Comparison of ENCODE assay signal across 8 cellular contexts in genomic region chr5:157265714-157266285, GRCh38. TPM values are rescaled to one million over a fixed set of nuclear protein-coding genes. Genes with fewer than 3 reads are reported as not detected.
A peak's percentile ranks its signal among the peaks of the same experiment; 100 is the strongest.
DNase-seq lines count a peak whose midpoint lies in the region; ATAC-seq and TF ChIP-seq lines count a peak whose summit lies in the region.

Gene CYFIP2 (plus strand): TSS chr5:157266123. CDS start chr5:157285362, 19,239 bp downstream.

- H3K36me3 ChIP-seq in Caco-2 (ENCODE audit: control insufficient read depth, insufficient read depth, low read length) (no peaks in the 10 kb centered on the region), stomach (no peaks in the 10 kb centered on the region)

- DNase-seq in Caco-2 (peak in 1 of 2 experiments; percentile 66), OCI-M1 (lab: John Stamatoyannopoulos, UW) (peak; percentile 5), activated T-helper 1 cell treated with Interleukin-2 at 50 U/mL for 16 hours (ENCODE audit: low read depth) (peak; percentile 84), fibroblast of pulmonary artery (ENCODE audit: low read depth) (no peak), neural crest cell (ENCODE audit: low read depth, low spot score) (peak; percentile 55), stomach (peak; percentile 76)

- H3K27me3 Mint-ChIP-seq in Caco-2 (ENCODE audit: insufficient read depth, unreplicated experiment) (peaks cover 17% of the 10 kb centered on the region), neural crest cell (ENCODE audit: low read depth) (peaks cover 16% of the 10 kb centered on the region)

- H3K27ac Mint-ChIP-seq in Caco-2 (ENCODE audit: unreplicated experiment) (no peak within 1 kb of the TSS), neural crest cell (ENCODE audit: unreplicated experiment) (peak within 1 kb of the TSS; percentile 98)

- TF ChIP-seq EP300 in stomach (IDR thresholded peaks at IDR 0.05): no peak

- TF ChIP-seq POLR2A in stomach (IDR thresholded peaks at IDR 0.05): no peak

- POLR2A ChIA-PET in Caco-2 (lab: Charles Lee): interaction anchor here (0.5 kb wide), 1 partner anchor 18 kb away, joined by 3 read pairs; no protein-coding TSS in a partner anchor

- H3K9me3 ChIP-seq in Caco-2 (no peaks in the 10 kb centered on the region), stomach (no peaks in the 10 kb centered on the region)

- H3K4me3 Mint-ChIP-seq in Caco-2 (ENCODE audit: unreplicated experiment) (peak within 1 kb of the TSS; percentile 83), neural crest cell (peak within 1 kb of the TSS; percentile 98)

- ATAC-seq in GM19455 (IDR thresholded peaks at IDR 0.05; ENCODE audit: unreplicated experiment): peak; percentile 85
- peak; percentile 62 for ATAC-seq in HG03565 (IDR thresholded peaks at IDR 0.05; ENCODE audit: unreplicated experiment)

- BruUV-seq in Caco-2 (replicated peaks; lab: Mats Ljungman, UMichigan): no TSS peak

- H3K27ac ChIP-seq in stomach: peak within 1 kb of the TSS; percentile 73 to 87 (median 85)

- CTCF ChIA-PET in Caco-2 (lab: Charles Lee): interaction anchor here (0.6 to 1.3 kb wide), 2 partner anchors 11 to 244 kb away, joined by 3 to 4 read pairs; no protein-coding TSS in a partner anchor

- H3K4me1 ChIP-seq in Caco-2 (no peaks in the 10 kb centered on the region), stomach (peaks cover 9 to 44% (median 28%) of the 10 kb centered on the region in 4 donors)

- TF ChIP-seq CTCF in Caco-2 (IDR thresholded peaks at IDR 0.05; ENCODE audit: insufficient read depth in 1 of 2, low read depth in 1 of 2, low read length in 1 of 2, severe bottlenecking in 1 of 2, unreplicated experiment in 1 of 2) (no peak), fibroblast of pulmonary artery (IDR thresholded peaks at IDR 0.05; ENCODE audit: low read length, missing control alignments) (no peak), neural crest cell (conservative IDR thresholded peaks at IDR 0.05) (no peak), stomach (IDR thresholded peaks at IDR 0.05) (no peak)

- H3K9me3 Mint-ChIP-seq in Caco-2 (ENCODE audit: unreplicated experiment) (no peaks in the 10 kb centered on the region), neural crest cell (peaks cover under 1% of the 10 kb centered on the region)

- H3K27me3 ChIP-seq in Caco-2 (replicated peaks; ENCODE audit: control insufficient read depth, insufficient read depth, low read length): no peaks in the 10 kb centered on the region; the same call in 1 of the 2 replicates
- H3K27me3 ChIP-seq in stomach: peaks cover 0 to 8% (median 0%) of the 10 kb centered on the region in 3 donors

- H3K36me3 Mint-ChIP-seq in Caco-2 (ENCODE audit: insufficient read depth, unreplicated experiment) (no peaks in the 10 kb centered on the region), neural crest cell (ENCODE audit: low read depth) (peaks cover under 1% of the 10 kb centered on the region)

- intact Hi-C loops in Caco-2 (cut with micrococcal nuclease; ENCODE audit: unreplicated experiment) (loop anchor here (1.0 to 5.0 kb wide), 2 partner anchors 26 to 47 kb away; no protein-coding TSS in a partner anchor), stomach (cut with DNase I; ENCODE audit: low total_unique reads) (no loop called here)

- 0 to 1% (median 0%) methylated on average over 14 to 57 of the region's 58 CpGs for WGBS in stomach, 5 donors

- no peaks in the 10 kb centered on the region for H3K4me1 Mint-ChIP-seq in Caco-2 (ENCODE audit: low read depth, unreplicated experiment)
- peaks cover 34% of the 10 kb centered on the region for H3K4me1 Mint-ChIP-seq in neural crest cell

- H3K4me3 ChIP-seq in Caco-2 (ENCODE audit: low read depth, low read length): peak within 1 kb of the TSS; percentile 64
- peak within 1 kb of the TSS; percentile 54 for H3K4me3 ChIP-seq in fibroblast of pulmonary artery (replicated peaks; ENCODE audit: low read depth, low read length)
- H3K4me3 ChIP-seq in stomach: peak within 1 kb of the TSS; percentile 81 to 97 (median 82)

RNA-seq across cellular contexts. Expression of gene CYFIP2, which starts in this region (rescaled TPM):
- total RNA-seq in Caco-2 (2022) (10.2 and 14.3 TPM in 2 replicates), neural crest cell (74.5 and 76.6 TPM in 2 replicates), stomach (100 to 1,000 TPM in 2 of 5 donors, 10 to 100 TPM in 3; 19.0 to 162 (median 32.2) TPM)
- 10 to 100 TPM; 14.8 to 27.9 (median 19.1) TPM for polyA plus RNA-seq in stomach
